In the genomic region with DNA sequence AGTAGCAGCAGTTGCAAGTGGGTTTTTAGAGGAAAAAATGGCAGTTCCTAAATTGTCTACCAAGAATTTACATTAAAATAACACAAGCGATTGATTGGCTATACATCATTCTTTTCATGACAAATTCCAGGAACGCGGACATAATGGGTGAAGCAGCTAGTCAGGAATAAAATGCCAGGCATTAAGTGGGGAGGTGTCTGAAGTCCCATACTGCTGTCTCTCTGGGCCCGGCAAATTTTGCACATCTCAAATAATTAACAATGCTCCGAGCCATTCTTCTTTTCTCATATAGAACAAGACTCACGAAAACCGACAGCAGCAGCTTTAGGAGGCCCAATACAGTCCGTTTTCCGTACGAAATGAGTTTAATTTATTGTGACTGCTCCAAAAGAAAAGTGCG, we compare ENCODE assay signal across 8 cellular contexts. TPM values are rescaled to one million over a fixed set of nuclear protein-coding genes. Genes with fewer than 3 reads are reported as not detected.
DNase-seq lines count a peak whose midpoint lies in the region; ATAC-seq and TF ChIP-seq lines count a peak whose summit lies in the region.

No MANE protein-coding gene starts in this region.

- no peaks in the 10 kb centered on the region for H3K27me3 ChIP-seq in left ventricle myocardium inferior (ENCODE audit: low read depth)
- H3K27me3 ChIP-seq in brain microvascular endothelial cell (replicated peaks) = no peaks in the 10 kb centered on the region
- H3K27me3 ChIP-seq in aorta (ENCODE audit: control insufficient read depth in 1 of 2, insufficient read depth in 2 of 2, low read length in 1 of 2) = no peaks in the 10 kb centered on the region

- ATAC-seq in left ventricle myocardium superior (no peak), aorta (ENCODE audit: low FRiP score) (no peak)

- intact Hi-C loops in left ventricle myocardium inferior (cut with micrococcal nuclease) = loop anchor here (2.0 kb wide), 1 partner anchor 33 kb away; the partner anchor contains the start of gene RPS29
- intact Hi-C loops in left ventricle myocardium superior (cut with micrococcal nuclease) = no loop called here
- intact Hi-C loops in aorta (cut with DNase I) = no loop called here

- H3K27ac ChIP-seq in left ventricle myocardium inferior (replicated peaks) = peak overlapping the region; percentile 95
- H3K27ac ChIP-seq in brain microvascular endothelial cell = peak overlapping the region; percentile 94
- peak overlapping the region; percentile 97 for H3K27ac ChIP-seq in mesodermal cell (ENCODE audit: low read depth, low read length, severe bottlenecking)
- H3K27ac ChIP-seq in aorta (ENCODE audit: low read depth in 1 of 2, low read length in 2 of 2) = peak overlapping the region; percentile 71 to 94

- H3K9me3 ChIP-seq in left ventricle myocardium inferior (replicated peaks) (no peaks in the 10 kb centered on the region), mesodermal cell (ENCODE audit: control insufficient read depth, low read length) (no peaks in the 10 kb centered on the region), aorta (ENCODE audit: control insufficient read depth, low read length) (no peaks in the 10 kb centered on the region)

- no peak for DNase-seq in left ventricle myocardium inferior
- DNase-seq in left ventricle myocardium superior = no peak
- DNase-seq in brain microvascular endothelial cell = no peak
- no peak for DNase-seq in aorta
- DNase-seq in SHP77 (lab: John Stamatoyannopoulos, UW) = no peak
- DNase-seq in amniotic stem cell (lab: John Stamatoyannopoulos, UW) = no peak
- DNase-seq in LoVo (ENCODE audit: low spot score) = no peak

- TF ChIP-seq CTCF in left ventricle myocardium inferior (IDR thresholded peaks at IDR 0.05; ENCODE audit: borderline replicate concordance) (no peak), brain microvascular endothelial cell (IDR thresholded peaks at IDR 0.05; ENCODE audit: low read depth, low read length, missing control alignments) (no peak)

- in situ Hi-C loops in brain microvascular endothelial cell (cut with HindIII; ENCODE audit: low pct_ligation_motif_present, low sequenced_read_pairs) = no loop called here

- H3K4me3 ChIP-seq in left ventricle myocardium inferior (peak overlapping the region; percentile 84), brain microvascular endothelial cell (ENCODE audit: low read depth, low read length) (peak overlapping the region; percentile 88), mesodermal cell (ENCODE audit: extremely low read depth, insufficient read depth, low read length, poor library complexity, severe bottlenecking) (peak overlapping the region; percentile 91), aorta (ENCODE audit: low read length in 2 of 2) (peak overlapping the region; percentile 75 to 90)

- peaks cover 22% of the 10 kb centered on the region for H3K36me3 ChIP-seq in left ventricle myocardium inferior
- peaks cover 14% of the 10 kb centered on the region for H3K36me3 ChIP-seq in brain microvascular endothelial cell (replicated peaks)
- H3K36me3 ChIP-seq in mesodermal cell (ENCODE audit: control insufficient read depth, insufficient read depth, low read length) = peaks cover 45% of the 10 kb centered on the region
- peaks cover 0 to 2% of the 10 kb centered on the region in 2 donors for H3K36me3 ChIP-seq in aorta (ENCODE audit: control insufficient read depth in 1 of 2, insufficient read depth in 2 of 2, low read length in 1 of 2)

- 0% methylated on average over 1 to 6 of the region's 11 CpGs for WGBS in mesodermal cell (ENCODE audit: insufficient coverage in 2 of 2), 2 experiments
- 0 to 1% methylated on average over 11 of the region's 11 CpGs for WGBS in aorta, 2 donors

- H3K4me1 ChIP-seq in left ventricle myocardium inferior = peaks cover 60% of the 10 kb centered on the region
- peaks cover 6% of the 10 kb centered on the region for H3K4me1 ChIP-seq in mesodermal cell (ENCODE audit: control insufficient read depth, insufficient read depth, low read length, poor library complexity, severe bottlenecking)
- H3K4me1 ChIP-seq in aorta (ENCODE audit: control insufficient read depth in 1 of 2, insufficient read depth in 2 of 2, low read length in 2 of 2) = peaks cover 0 to 4% of the 10 kb centered on the region in 2 donors

RNA-seq across cellular contexts. Expression of gene RPL36AL, which starts 0.7 kb away (rescaled TPM):
- total RNA-seq in left ventricle myocardium inferior (141 TPM), left ventricle myocardium superior (149 TPM), aorta (100 to 1,000 TPM; 147 to 153 TPM)
- 213 TPM for polyA plus RNA-seq in mesodermal cell (2013, experiment 1 of 2)
- polyA plus RNA-seq in mesodermal cell (2013, experiment 2 of 2) = 217 TPM
- polyA plus RNA-seq in aorta = 100 to 1,000 TPM; 576 to 724 TPM

RNA-seq across cellular contexts. Expression of gene MGAT2, which starts 0.9 kb away (rescaled TPM):
- total RNA-seq in left ventricle myocardium inferior = 12.0 TPM
- 9.6 TPM for total RNA-seq in left ventricle myocardium superior
- 24.0 TPM for polyA plus RNA-seq in mesodermal cell (2013, experiment 1 of 2)
- polyA plus RNA-seq in mesodermal cell (2013, experiment 2 of 2) = 25.4 TPM
- total RNA-seq in aorta = 10 to 100 TPM; 27.8 to 28.9 TPM
- 10 to 100 TPM; 10.6 to 15.9 TPM for polyA plus RNA-seq in aorta

RNA-seq across cellular contexts. Expression of gene DNAAF2, which starts 15.3 kb away (rescaled TPM):
- 6.2 TPM for total RNA-seq in left ventricle myocardium inferior
- 6.8 TPM for total RNA-seq in left ventricle myocardium superior
- polyA plus RNA-seq in mesodermal cell (2013, experiment 1 of 2) = 16.1 TPM
- polyA plus RNA-seq in mesodermal cell (2013, experiment 2 of 2) = 17.4 TPM
- total RNA-seq in aorta = 1 to 10 TPM; 4.8 TPM
- 1 to 10 TPM; 3.9 to 4.5 TPM for polyA plus RNA-seq in aorta

RNA-seq across cellular contexts. Expression of gene LRR1, which starts 21.0 kb away (rescaled TPM):
- 4.6 TPM for total RNA-seq in left ventricle myocardium inferior
- total RNA-seq in left ventricle myocardium superior = 5.8 TPM
- 21.4 TPM for polyA plus RNA-seq in mesodermal cell (2013, experiment 1 of 2)
- polyA plus RNA-seq in mesodermal cell (2013, experiment 2 of 2) = 23.6 TPM
- total RNA-seq in aorta = 1 to 10 TPM; 5.2 to 5.3 TPM
- polyA plus RNA-seq in aorta = 10 to 100 TPM in 1 of 2 donors, 1 to 10 TPM in 1; 5.9 to 14.3 TPM

RNA-seq across cellular contexts. Expression of gene RPS29, which starts 33.5 kb away (rescaled TPM):
- 853 TPM for total RNA-seq in left ventricle myocardium inferior
- total RNA-seq in left ventricle myocardium superior = 791 TPM
- polyA plus RNA-seq in mesodermal cell (2013, experiment 1 of 2) = 3,950 TPM
- polyA plus RNA-seq in mesodermal cell (2013, experiment 2 of 2) = 4,034 TPM
- 100 to 1,000 TPM; 827 to 860 TPM for total RNA-seq in aorta
- 1,000 to 10,000 TPM; 4,047 to 6,386 TPM for polyA plus RNA-seq in aorta
